22 cellular contexts compared by ENCODE assay signal in genomic region chr5:72184408-72184807, GRCh38.
"Had no signal": no experiment of that assay in that cellular context is flagged by ENCODE, and none has a peak within 500 bp of the region (broad histone marks: within the 10 kb centered on the region; RNA-seq: fewer than 3 reads in every experiment).

No MANE protein-coding gene starts in this region.

- H3K9me3 ChIP-seq: adrenal gland had no signal

- H3K27me3 ChIP-seq: adrenal gland had no signal

- DNase-seq: activated CD4-positive, alpha-beta T cell treated with anti-CD3 and anti-CD28 coated beads for 4 hours; activated CD8-positive, alpha-beta memory T cell treated with anti-CD3 and anti-CD28 coated beads, Interleukin-2, amount 50 U/mL, for 4 hours; activated CD8-positive, alpha-beta T cell treated with anti-CD3 and anti-CD28 coated beads for 36 hours; activated gamma-delta T cell treated with Interleukin-2 at 50 U/mL for 16 hours; activated naive CD4-positive, alpha-beta T cell treated with anti-CD3 and anti-CD28 coated beads, Interleukin-2, amount 50 U/mL, for 16 hours; activated naive CD8-positive, alpha-beta T cell treated with anti-CD3 and anti-CD28 coated beads, Interleukin-2, amount 10 ng/mL, durations not matched to agents 7 days and 5 days; activated T-cell treated with anti-CD3 and anti-CD28 coated beads, Interleukin-2, amount 50 U/mL, for 72 hours; adrenal gland; anterior cingulate cortex; MM.1S; NCI-H1105 treated with DMSO at 0.1 percent for 48 hours; NCI-H1436 treated with DMSO at 0.1 percent for 48 hours; NCI-H187; NCI-H446 treated with DMSO at 0.1 percent for 48 hours; NCI-H524 treated with DMSO at 0.1 percent for 48 hours; NCI-H748 treated with DMSO at 0.1 percent for 48 hours; RPMI8226; T-cell; T-helper 2 cell; T1000 had no signal

- H3K4me1 Mint-ChIP-seq: T-cell had no signal

- H3K36me3 Mint-ChIP-seq: activated naive CD8-positive, alpha-beta T cell treated with anti-CD3 and anti-CD28 coated beads, Interleukin-2, amount 10 ng/mL, durations not matched to agents 7 days and 5 days; T-cell had no signal

- H3K27ac ChIP-seq: adrenal gland, SK-N-MC had no signal

- H3K9me3 Mint-ChIP-seq: activated CD8-positive, alpha-beta T cell treated with anti-CD3 and anti-CD28 coated beads for 36 hours; activated naive CD8-positive, alpha-beta T cell treated with anti-CD3 and anti-CD28 coated beads, Interleukin-2, amount 10 ng/mL, durations not matched to agents 7 days and 5 days; activated T-cell treated with anti-CD3 and anti-CD28 coated beads, Interleukin-2, amount 50 U/mL, for 72 hours; activated T-helper 2 cell treated with anti-CD3 and anti-CD28 coated beads, Interferon-gamma antibody, Interleukin-2, Interleukin-4, amounts not matched to agents 10 μg/mL and 5 μg/mL and 100 μg/mL, durations not matched to agents 14 hours and 24 hours and 36 hours; T-cell had no signal

- H3K4me3 ChIP-seq: adrenal gland, SK-N-MC had no signal

- H3K4me1 ChIP-seq: adrenal gland had no signal

- H3K4me3 Mint-ChIP-seq: activated CD8-positive, alpha-beta T cell treated with anti-CD3 and anti-CD28 coated beads for 36 hours; activated naive CD8-positive, alpha-beta T cell treated with anti-CD3 and anti-CD28 coated beads, Interleukin-2, amount 10 ng/mL, durations not matched to agents 7 days and 5 days; activated T-cell treated with anti-CD3 and anti-CD28 coated beads, Interleukin-2, amount 50 U/mL, for 72 hours; T-cell had no signal

- H3K27ac Mint-ChIP-seq: activated CD8-positive, alpha-beta T cell treated with anti-CD3 and anti-CD28 coated beads for 36 hours; activated naive CD8-positive, alpha-beta T cell treated with anti-CD3 and anti-CD28 coated beads, Interleukin-2, amount 10 ng/mL, durations not matched to agents 7 days and 5 days; activated T-cell treated with anti-CD3 and anti-CD28 coated beads, Interleukin-2, amount 50 U/mL, for 72 hours; activated T-helper 2 cell treated with anti-CD3 and anti-CD28 coated beads, Interferon-gamma antibody, Interleukin-2, Interleukin-4, amounts not matched to agents 10 μg/mL and 5 μg/mL and 100 μg/mL, durations not matched to agents 14 hours and 24 hours and 36 hours; T-cell had no signal
